Comparison of ENCODE assay signal across 1 cellular context in the genomic region with DNA sequence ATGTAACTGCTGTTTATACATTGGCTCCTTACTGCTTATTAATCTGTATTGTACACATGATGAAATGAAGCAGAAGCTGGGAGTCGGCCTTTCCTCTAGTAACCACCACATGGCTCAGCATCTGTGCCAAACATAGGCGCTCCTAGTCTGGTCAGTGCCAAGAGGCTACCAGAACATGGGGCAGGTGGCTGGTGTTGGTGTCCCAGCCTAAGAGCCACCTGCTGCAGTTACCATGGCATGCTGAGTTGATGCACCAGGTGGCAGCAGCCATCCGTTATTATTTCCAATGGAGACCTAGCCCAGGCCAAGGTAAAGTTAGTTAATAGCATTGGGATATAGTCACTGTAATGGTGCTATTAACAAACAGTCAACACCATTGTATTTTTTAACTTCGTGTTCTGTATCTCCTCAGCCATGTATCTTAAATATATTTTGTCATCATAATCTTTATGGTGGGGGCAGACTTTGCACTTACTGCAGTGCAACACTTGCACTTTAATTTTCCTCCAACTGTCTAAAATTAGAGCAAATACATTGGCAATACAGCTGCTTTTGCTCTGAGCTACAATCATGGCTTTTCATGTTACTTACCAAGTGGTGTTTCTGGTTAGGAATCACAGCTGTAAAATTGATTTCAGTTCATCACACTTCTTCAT.
TF ChIP-seq lines count a peak whose summit lies in the region.

No MANE protein-coding gene starts in this region.

TF ChIP-seq in K562, 482 proteins besides CTCF, POLR2A, EP300 and RAD21 (continued from another document and continues in another):
- TF ChIP-seq, protein P1, sequence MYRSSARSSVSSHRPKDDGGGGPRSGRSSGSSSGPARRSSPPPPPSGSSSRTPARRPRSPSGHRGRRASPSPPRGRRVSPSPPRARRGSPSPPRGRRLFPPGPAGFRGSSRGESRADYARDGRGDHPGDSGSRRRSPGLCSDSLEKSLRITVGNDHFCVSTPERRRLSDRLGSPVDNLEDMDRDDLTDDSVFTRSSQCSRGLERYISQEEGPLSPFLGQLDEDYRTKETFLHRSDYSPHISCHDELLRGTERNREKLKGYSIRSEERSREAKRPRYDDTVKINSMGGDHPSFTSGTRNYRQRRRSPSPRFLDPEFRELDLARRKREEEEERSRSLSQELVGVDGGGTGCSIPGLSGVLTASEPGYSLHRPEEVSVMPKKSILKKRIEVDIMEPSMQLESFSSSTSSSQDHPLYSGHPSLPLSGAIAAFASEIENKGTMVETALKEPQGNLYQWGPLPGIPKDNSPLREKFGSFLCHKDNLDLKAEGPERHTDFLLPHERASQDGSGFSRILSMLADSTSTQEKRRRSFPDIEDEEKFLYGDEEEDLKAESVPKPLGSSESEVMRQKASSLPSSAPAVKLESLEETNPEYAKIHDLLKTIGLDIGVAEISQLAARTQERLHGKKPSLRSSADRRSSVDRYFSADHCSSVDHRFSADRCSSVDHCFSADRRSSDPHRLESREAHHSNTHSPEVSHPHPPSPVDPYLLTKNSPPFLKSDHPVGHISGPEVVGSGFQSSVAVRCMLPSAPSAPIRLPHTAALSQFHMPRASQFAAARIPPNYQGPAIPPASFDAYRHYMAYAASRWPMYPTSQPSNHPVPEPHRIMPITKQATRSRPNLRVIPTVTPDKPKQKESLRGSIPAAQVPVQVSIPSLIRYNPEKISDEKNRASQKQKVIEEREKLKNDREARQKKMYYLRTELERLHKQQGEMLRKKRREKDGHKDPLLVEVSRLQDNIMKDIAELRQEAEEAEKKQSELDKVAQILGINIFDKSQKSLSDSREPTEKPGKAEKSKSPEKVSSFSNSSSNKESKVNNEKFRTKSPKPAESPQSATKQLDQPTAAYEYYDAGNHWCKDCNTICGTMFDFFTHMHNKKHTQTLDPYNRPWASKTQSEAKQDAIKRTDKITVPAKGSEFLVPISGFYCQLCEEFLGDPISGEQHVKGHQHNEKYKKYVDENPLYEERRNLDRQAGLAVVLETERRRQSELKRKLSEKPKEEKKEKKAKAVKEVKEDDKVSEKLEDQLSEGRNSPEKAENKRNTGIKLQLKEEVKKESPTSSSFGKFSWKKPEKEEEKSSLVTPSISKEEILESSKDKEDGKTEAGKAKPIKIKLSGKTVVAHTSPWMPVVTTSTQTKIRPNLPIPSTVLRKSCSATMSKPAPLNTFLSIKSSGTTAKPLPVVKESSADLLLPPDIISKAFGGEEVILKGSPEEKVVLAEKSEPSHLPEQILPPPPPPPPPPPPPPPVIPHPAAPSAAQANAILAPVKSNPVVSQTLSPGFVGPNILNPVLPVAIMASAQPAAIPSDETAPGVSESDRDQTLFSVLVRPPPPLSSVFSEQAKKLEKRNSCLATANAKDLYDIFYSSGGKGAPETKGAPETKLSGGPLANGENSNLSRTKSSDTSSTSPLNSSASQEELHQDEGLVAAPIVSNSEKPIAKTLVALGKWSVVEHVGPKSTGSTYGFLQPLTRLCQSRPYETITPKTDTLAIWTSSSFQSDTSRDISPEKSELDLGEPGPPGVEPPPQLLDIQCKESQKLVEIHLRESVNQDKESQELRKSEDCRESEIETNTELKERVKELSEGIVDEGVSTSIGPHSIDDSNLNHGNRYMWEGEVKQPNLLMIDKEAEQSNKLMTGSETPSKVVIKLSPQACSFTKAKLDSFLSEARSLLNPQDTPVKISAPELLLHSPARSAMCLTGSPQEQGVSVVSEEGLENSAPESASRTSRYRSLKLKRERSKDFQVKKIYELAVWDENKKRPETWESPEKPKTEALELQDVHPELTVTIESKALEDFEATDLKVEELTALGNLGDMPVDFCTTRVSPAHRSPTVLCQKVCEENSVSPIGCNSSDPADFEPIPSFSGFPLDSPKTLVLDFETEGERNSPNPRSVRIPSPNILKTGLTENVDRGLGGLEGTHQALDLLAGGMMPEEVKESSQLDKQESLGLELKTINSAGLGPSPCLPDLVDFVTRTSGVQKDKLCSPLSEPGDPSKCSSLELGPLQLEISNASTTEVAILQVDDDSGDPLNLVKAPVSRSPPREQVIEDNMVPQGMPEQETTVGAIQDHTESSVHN (IDR thresholded peaks at IDR 0.05; ENCODE audit: borderline replicate concordance in 1 of 2, low read depth in 1 of 2): no peak
- TF ChIP-seq, protein P2, sequence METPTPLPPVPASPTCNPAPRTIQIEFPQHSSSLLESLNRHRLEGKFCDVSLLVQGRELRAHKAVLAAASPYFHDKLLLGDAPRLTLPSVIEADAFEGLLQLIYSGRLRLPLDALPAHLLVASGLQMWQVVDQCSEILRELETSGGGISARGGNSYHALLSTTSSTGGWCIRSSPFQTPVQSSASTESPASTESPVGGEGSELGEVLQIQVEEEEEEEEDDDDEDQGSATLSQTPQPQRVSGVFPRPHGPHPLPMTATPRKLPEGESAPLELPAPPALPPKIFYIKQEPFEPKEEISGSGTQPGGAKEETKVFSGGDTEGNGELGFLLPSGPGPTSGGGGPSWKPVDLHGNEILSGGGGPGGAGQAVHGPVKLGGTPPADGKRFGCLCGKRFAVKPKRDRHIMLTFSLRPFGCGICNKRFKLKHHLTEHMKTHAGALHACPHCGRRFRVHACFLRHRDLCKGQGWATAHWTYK (CRISPR knock-in tag; IDR thresholded peaks at IDR 0.05): 0 out of 2 replicates have a peak, but pooled peaks have one; percentile 23
- TF ChIP-seq SMARCE1 (IDR thresholded peaks at IDR 0.05) (no peak), EHMT2 (IDR thresholded peaks at IDR 0.05) (no peak), PRMT5 (CRISPR knock-in tag; IDR thresholded peaks at IDR 0.05) (no peak), ZNF274 (IDR thresholded peaks at IDR 0.05; ENCODE audit: borderline replicate concordance, low read depth, low read length) (no peak), TOE1 (IDR thresholded peaks at IDR 0.05; ENCODE audit: borderline replicate concordance) (no peak), TOE1 (CRISPR knock-in tag; IDR thresholded peaks at IDR 0.05; ENCODE audit: borderline replicate concordance, low read depth) (no peak), TBL1XR1 (IDR thresholded peaks at IDR 0.05; ENCODE audit: low read length in 2 of 2) (no peak), GABPA (tag; conservative IDR thresholded peaks at IDR 0.05; ENCODE audit: low read depth) (no peak), IRF2 (CRISPR knock-in tag; IDR thresholded peaks at IDR 0.05) (no peak), WHSC1 (IDR thresholded peaks at IDR 0.05; ENCODE audit: low read length) (no peak), MAFK (IDR thresholded peaks at IDR 0.05; ENCODE audit: low read length) (no peak), POLR2H (tag; IDR thresholded peaks at IDR 0.05; ENCODE audit: low read depth) (no peak), CTBP1 (IDR thresholded peaks at IDR 0.05; ENCODE audit: borderline replicate concordance) (no peak), ZNF3 (CRISPR knock-in tag; IDR thresholded peaks at IDR 0.05) (no peak), KLF13 (tag; IDR thresholded peaks at IDR 0.05; ENCODE audit: borderline replicate concordance, low read depth) (no peak), ZNF57 (CRISPR knock-in tag; IDR thresholded peaks at IDR 0.05) (no peak), CCNT2 (IDR thresholded peaks at IDR 0.05; ENCODE audit: borderline replicate concordance, extremely low read depth, insufficient read length, low read depth, low read length) (no peak), BMI1 (IDR thresholded peaks at IDR 0.05; ENCODE audit: low read length) (no peak), ATF7 (IDR thresholded peaks at IDR 0.05) (no peak), ZNF212 (CRISPR knock-in tag; IDR thresholded peaks at IDR 0.05) (no peak), ZNF197 (CRISPR knock-in tag; IDR thresholded peaks at IDR 0.05; ENCODE audit: low read depth) (no peak), ZNF23 (CRISPR knock-in tag; IDR thresholded peaks at IDR 0.05) (0 out of 2 replicates have a peak, but pooled peaks have one; percentile 9), ZNF143 (CRISPR knock-in tag; IDR thresholded peaks at IDR 0.05) (no peak), NFE2L1 (tag; IDR thresholded peaks at IDR 0.05; ENCODE audit: borderline replicate concordance, low read depth) (no peak), RB1 (IDR thresholded peaks at IDR 0.05; ENCODE audit: low read depth) (no peak), ZNF436 (CRISPR knock-in tag; IDR thresholded peaks at IDR 0.05) (no peak), POLR2G (IDR thresholded peaks at IDR 0.05; ENCODE audit: low read depth, low read length) (no peak), OTX1 (CRISPR knock-in tag; IDR thresholded peaks at IDR 0.05) (0 out of 2 replicates have a peak, but pooled peaks have one; percentile 45), ZSCAN32 (CRISPR knock-in tag; IDR thresholded peaks at IDR 0.05) (no peak), GATA2 (CRISPR knock-in tag; IDR thresholded peaks at IDR 0.05) (no peak), CCAR2 (IDR thresholded peaks at IDR 0.05; ENCODE audit: low read depth, low read length) (no peak), ETS2 (tag; IDR thresholded peaks at IDR 0.05; ENCODE audit: borderline replicate concordance, poor library complexity, severe bottlenecking) (no peak), NCOA6 (IDR thresholded peaks at IDR 0.05) (no peak), ZKSCAN8 (CRISPR knock-in tag; IDR thresholded peaks at IDR 0.05) (no peak), SMAD4 (CRISPR knock-in tag; conservative IDR thresholded peaks at IDR 0.05) (0 out of 2 replicates have a peak, but pooled peaks have one; percentile 12), SRSF9 (IDR thresholded peaks at IDR 0.05; ENCODE audit: borderline replicate concordance, low read depth, low read length) (no peak), FOSL1 (tag; conservative IDR thresholded peaks at IDR 0.05) (no peak), C11orf30 (IDR thresholded peaks at IDR 0.05; ENCODE audit: low read depth) (no peak), TCF3 (CRISPR knock-in tag; IDR thresholded peaks at IDR 0.05) (no peak), DACH1 (IDR thresholded peaks at IDR 0.05; ENCODE audit: partially characterized antibody) (no peak)
- TF ChIP-seq, protein P3, sequence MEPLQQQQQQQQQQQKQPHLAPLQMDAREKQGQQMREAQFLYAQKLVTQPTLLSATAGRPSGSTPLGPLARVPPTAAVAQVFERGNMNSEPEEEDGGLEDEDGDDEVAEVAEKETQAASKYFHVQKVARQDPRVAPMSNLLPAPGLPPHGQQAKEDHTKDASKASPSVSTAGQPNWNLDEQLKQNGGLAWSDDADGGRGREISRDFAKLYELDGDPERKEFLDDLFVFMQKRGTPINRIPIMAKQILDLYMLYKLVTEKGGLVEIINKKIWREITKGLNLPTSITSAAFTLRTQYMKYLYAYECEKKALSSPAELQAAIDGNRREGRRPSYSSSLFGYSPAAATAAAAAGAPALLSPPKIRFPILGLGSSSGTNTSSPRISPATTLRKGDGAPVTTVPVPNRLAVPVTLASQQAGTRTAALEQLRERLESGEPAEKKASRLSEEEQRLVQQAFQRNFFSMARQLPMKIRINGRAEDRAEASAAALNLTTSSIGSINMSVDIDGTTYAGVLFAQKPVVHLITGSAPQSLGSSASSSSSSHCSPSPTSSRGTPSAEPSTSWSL (CRISPR knock-in tag; IDR thresholded peaks at IDR 0.05; ENCODE audit: borderline replicate concordance): no peak
- TF ChIP-seq, protein P4, sequence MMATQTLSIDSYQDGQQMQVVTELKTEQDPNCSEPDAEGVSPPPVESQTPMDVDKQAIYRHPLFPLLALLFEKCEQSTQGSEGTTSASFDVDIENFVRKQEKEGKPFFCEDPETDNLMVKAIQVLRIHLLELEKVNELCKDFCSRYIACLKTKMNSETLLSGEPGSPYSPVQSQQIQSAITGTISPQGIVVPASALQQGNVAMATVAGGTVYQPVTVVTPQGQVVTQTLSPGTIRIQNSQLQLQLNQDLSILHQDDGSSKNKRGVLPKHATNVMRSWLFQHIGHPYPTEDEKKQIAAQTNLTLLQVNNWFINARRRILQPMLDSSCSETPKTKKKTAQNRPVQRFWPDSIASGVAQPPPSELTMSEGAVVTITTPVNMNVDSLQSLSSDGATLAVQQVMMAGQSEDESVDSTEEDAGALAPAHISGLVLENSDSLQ (IDR thresholded peaks at IDR 0.05): no peak
- TF ChIP-seq, protein P5, sequence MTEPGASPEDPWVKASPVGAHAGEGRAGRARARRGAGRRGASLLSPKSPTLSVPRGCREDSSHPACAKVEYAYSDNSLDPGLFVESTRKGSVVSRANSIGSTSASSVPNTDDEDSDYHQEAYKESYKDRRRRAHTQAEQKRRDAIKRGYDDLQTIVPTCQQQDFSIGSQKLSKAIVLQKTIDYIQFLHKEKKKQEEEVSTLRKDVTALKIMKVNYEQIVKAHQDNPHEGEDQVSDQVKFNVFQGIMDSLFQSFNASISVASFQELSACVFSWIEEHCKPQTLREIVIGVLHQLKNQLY (CRISPR knock-in tag; conservative IDR thresholded peaks at IDR 0.05): no peak
- TF ChIP-seq, protein P6, sequence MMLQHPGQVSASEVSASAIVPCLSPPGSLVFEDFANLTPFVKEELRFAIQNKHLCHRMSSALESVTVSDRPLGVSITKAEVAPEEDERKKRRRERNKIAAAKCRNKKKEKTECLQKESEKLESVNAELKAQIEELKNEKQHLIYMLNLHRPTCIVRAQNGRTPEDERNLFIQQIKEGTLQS (IDR thresholded peaks at IDR 0.05): no peak
- TF ChIP-seq, protein P6 (CRISPR knock-in tag; conservative IDR thresholded peaks at IDR 0.05): 0 out of 2 replicates have a peak, but pooled peaks have one; percentile 46
- TF ChIP-seq, protein P7, sequence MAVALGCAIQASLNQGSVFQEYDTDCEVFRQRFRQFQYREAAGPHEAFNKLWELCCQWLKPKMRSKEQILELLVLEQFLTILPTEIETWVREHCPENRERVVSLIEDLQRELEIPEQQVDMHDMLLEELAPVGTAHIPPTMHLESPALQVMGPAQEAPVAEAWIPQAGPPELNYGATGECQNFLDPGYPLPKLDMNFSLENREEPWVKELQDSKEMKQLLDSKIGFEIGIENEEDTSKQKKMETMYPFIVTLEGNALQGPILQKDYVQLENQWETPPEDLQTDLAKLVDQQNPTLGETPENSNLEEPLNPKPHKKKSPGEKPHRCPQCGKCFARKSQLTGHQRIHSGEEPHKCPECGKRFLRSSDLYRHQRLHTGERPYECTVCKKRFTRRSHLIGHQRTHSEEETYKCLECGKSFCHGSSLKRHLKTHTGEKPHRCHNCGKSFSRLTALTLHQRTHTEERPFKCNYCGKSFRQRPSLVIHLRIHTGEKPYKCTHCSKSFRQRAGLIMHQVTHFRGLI (CRISPR knock-in tag; IDR thresholded peaks at IDR 0.05): no peak
- TF ChIP-seq, protein P8, sequence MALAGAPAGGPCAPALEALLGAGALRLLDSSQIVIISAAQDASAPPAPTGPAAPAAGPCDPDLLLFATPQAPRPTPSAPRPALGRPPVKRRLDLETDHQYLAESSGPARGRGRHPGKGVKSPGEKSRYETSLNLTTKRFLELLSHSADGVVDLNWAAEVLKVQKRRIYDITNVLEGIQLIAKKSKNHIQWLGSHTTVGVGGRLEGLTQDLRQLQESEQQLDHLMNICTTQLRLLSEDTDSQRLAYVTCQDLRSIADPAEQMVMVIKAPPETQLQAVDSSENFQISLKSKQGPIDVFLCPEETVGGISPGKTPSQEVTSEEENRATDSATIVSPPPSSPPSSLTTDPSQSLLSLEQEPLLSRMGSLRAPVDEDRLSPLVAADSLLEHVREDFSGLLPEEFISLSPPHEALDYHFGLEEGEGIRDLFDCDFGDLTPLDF (CRISPR knock-in tag; IDR thresholded peaks at IDR 0.05): no peak
- TF ChIP-seq, protein P9, sequence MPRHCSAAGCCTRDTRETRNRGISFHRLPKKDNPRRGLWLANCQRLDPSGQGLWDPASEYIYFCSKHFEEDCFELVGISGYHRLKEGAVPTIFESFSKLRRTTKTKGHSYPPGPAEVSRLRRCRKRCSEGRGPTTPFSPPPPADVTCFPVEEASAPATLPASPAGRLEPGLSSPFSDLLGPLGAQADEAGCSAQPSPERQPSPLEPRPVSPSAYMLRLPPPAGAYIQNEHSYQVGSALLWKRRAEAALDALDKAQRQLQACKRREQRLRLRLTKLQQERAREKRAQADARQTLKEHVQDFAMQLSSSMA (CRISPR knock-in tag; IDR thresholded peaks at IDR 0.05): no peak
